ENCODE assay signal across 9 cellular contexts in the genomic region with DNA sequence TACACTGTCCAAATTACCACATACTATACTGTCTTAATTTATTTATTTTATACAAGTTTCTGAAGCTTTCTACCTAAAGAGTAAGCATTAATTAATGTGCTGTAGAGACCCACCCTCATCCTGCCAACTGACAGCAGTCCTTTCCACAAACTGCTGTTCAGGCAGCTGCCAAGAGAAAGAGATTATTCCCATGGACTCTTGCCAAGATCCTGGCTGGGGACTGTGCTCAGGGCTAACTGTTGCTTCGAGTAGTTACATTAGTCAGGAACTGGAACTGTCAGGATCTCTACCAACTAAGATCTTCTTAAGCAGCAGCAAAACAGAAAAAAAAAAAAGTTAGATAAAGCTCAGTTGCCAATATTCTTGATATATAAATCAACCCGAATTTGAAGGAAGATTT.
DNase-seq lines count a peak whose midpoint lies in the region.
"Had no signal": no experiment of that assay in that cellular context is flagged by ENCODE, and none has a peak within 500 bp of the region (broad histone marks: within the 10 kb centered on the region; RNA-seq: fewer than 3 reads in every experiment).

No MANE protein-coding gene starts in this region.

- no peaks in the 10 kb centered on the region for H3K9me3 ChIP-seq in HAP-1

- DNase-seq in HAP-1 (ENCODE audit: low spot score in 2 of 2): peak; percentile 16 to 57
- DNase-seq in NCI-H226: peak; percentile 70
- DNase-seq in dermis blood vessel endothelial cell: peak; percentile 90
- DNase-seq in pulmonary artery endothelial cell (ENCODE audit: low read depth, low spot score): peak; percentile 36
- no peak for DNase-seq in SW480 (ENCODE audit: low spot score)
- DNase-seq in OCI-M2 (lab: John Stamatoyannopoulos, UW; ENCODE audit: unreplicated experiment): no peak
- no peak for DNase-seq in T-helper 1 cell
- DNase-seq in nucleus accumbens (lab: John Stamatoyannopoulos, UW): no peak
- DNase-seq: NCI-H526 treated with DMSO at 0.1 percent for 48 hours had no signal

- no peaks in the 10 kb centered on the region for H3K36me3 ChIP-seq in HAP-1 (replicated peaks)

- peaks cover 11% of the 10 kb centered on the region for H3K4me1 ChIP-seq in HAP-1

- no peak overlapping the region for H3K4me3 ChIP-seq in HAP-1

- in situ Hi-C loops in HAP-1 (cut with MboI; ENCODE audit: low sequenced_read_pairs): no loop called here

- H3K27me3 ChIP-seq in HAP-1 (ENCODE audit: low read depth): no peaks in the 10 kb centered on the region

Comparison
In these comparisons a context has a peak if more than half of its experiments do, and no peak if none do; other contexts are left out.
1. DNase-seq: peak in HAP-1 (2 of 2), NCI-H226 (single experiment), dermis blood vessel endothelial cell (single experiment) and pulmonary artery endothelial cell (single experiment); none in SW480 (single experiment), OCI-M2 (single experiment), T-helper 1 cell (0 of 5) and nucleus accumbens (0 of 56).